In the genomic region with DNA sequence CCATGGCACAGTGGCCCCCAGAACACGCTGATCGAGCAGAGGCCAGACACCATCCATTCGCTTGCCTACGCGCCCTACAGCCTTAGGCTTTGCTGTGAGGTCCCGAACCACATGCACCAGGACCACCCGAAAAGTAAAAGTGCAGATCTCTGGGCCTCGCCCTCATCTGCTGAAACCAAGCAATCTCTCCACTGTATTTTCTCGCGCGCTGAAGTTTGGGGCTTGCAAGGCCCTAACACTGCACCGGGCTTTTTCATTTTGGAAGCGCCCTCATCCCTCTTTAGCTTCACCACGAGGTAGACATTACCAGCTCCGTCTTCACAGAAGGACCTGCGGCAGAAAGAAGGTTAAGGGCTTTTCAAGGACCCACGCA, we compare ENCODE assay signal across 20 cellular contexts. TPM values are rescaled to one million over a fixed set of nuclear protein-coding genes. Genes with fewer than 3 reads are reported as not detected.
DNase-seq lines count a peak whose midpoint lies in the region; ATAC-seq lines count a peak whose summit lies in the region.
"Had no signal": no experiment of that assay in that cellular context is flagged by ENCODE, and none has a peak within 500 bp of the region (broad histone marks: within the 10 kb centered on the region; RNA-seq: fewer than 3 reads in every experiment).

No MANE protein-coding gene starts in this region.

- peak; percentile 32 for DNase-seq in activated T-cell treated with anti-CD3 and anti-CD28 coated beads, Interleukin-2, amount 50 U/mL, for 24 hours
- DNase-seq in activated T-cell treated with anti-CD3 and anti-CD28 coated beads, Interleukin-2, amount 50 U/mL, for 4 hours, result no peak
- DNase-seq in stimulated activated naive B cell treated with anti-CD40 and anti-IgM and Interleukin-4, amounts not matched to agents 10 μg/mL and 1 μg/mL and 100 μg/mL, for 72 hours, result no peak
- DNase-seq in NCI-H1694 treated with DMSO at 0.1 percent for 48 hours (lab: John Stamatoyannopoulos, UW) (no peak), NCI-H748 treated with DMSO at 0.1 percent for 48 hours (lab: John Stamatoyannopoulos, UW) (no peak)
- DNase-seq: activated CD4-positive, CD25-positive, alpha-beta regulatory T cell; CD8-positive, alpha-beta T cell; EL; MM.1S; NCI-H1930; NCI-H446 had no signal

- no peak overlapping the region for H3K27ac Mint-ChIP-seq in activated T-cell treated with anti-CD3 and anti-CD28 coated beads, Interleukin-2, amount 50 U/mL, for 24 hours
- H3K27ac Mint-ChIP-seq in activated naive CD8-positive, alpha-beta T cell, result peak overlapping the region; percentile 8
- H3K27ac Mint-ChIP-seq in stimulated activated naive B cell treated with anti-CD40 and anti-IgM and Interleukin-4, amounts not matched to agents 10 μg/mL and 1 μg/mL and 100 μg/mL, for 72 hours, result peak overlapping the region; percentile 84
- H3K27ac Mint-ChIP-seq: CD8-positive, alpha-beta T cell had no signal

- peak overlapping the region; percentile 57 for H3K4me3 ChIP-seq in iPS-20b (ENCODE audit: low read length)

- H3K9ac ChIP-seq in iPS-20b (ENCODE audit: low read depth, low read length), result no peak overlapping the region

- no peaks in the 10 kb centered on the region for H3K36me3 Mint-ChIP-seq in activated T-cell treated with anti-CD3 and anti-CD28 coated beads, Interleukin-2, amount 50 U/mL, for 24 hours (ENCODE audit: low read depth)
- no peaks in the 10 kb centered on the region for H3K36me3 Mint-ChIP-seq in activated T-cell treated with anti-CD3 and anti-CD28 coated beads, Interleukin-2, amount 50 U/mL, for 4 hours (ENCODE audit: insufficient read depth)
- H3K36me3 Mint-ChIP-seq in activated naive CD8-positive, alpha-beta T cell, result no peaks in the 10 kb centered on the region
- H3K36me3 Mint-ChIP-seq in stimulated activated naive B cell treated with anti-CD40 and anti-IgM and Interleukin-4, amounts not matched to agents 10 μg/mL and 1 μg/mL and 100 μg/mL, for 72 hours, result peaks cover 2 to 6% of the 10 kb centered on the region in 2 donors
- H3K36me3 Mint-ChIP-seq: CD8-positive, alpha-beta T cell; memory B cell had no signal

- no peaks in the 10 kb centered on the region for H3K36me3 ChIP-seq in iPS-20b (ENCODE audit: insufficient read depth, low read depth, low read length)

- H3K9me3 ChIP-seq in iPS-20b (ENCODE audit: insufficient read depth, low read depth, low read length), result peaks cover 23% of the 10 kb centered on the region

- no peaks in the 10 kb centered on the region for H3K9me3 Mint-ChIP-seq in activated T-cell treated with anti-CD3 and anti-CD28 coated beads, Interleukin-2, amount 50 U/mL, for 24 hours
- H3K9me3 Mint-ChIP-seq in activated T-cell treated with anti-CD3 and anti-CD28 coated beads, Interleukin-2, amount 50 U/mL, for 4 hours, result no peaks in the 10 kb centered on the region
- no peaks in the 10 kb centered on the region for H3K9me3 Mint-ChIP-seq in activated naive CD8-positive, alpha-beta T cell (ENCODE audit: low read depth)
- peaks cover 0 to 6% of the 10 kb centered on the region in 2 donors for H3K9me3 Mint-ChIP-seq in stimulated activated naive B cell treated with anti-CD40 and anti-IgM and Interleukin-4, amounts not matched to agents 10 μg/mL and 1 μg/mL and 100 μg/mL, for 72 hours
- H3K9me3 Mint-ChIP-seq: activated naive CD4-positive, alpha-beta T cell treated with anti-CD3 and anti-CD28 coated beads, Interleukin-2, amount 50 U/mL, for 72 hours; CD8-positive, alpha-beta T cell; memory B cell; neural crest cell; T-helper 1 cell treated with Interleukin-12 subunit alpha and Interleukin-12 subunit beta and Interleukin-4 antibody, amounts not matched to agents 30 μg/mL and 1 μg/mL, for 36 hours had no signal

- no peak overlapping the region for H3K27ac ChIP-seq in iPS-20b (ENCODE audit: low read length)

- H3K4me1 Mint-ChIP-seq in activated T-cell treated with anti-CD3 and anti-CD28 coated beads, Interleukin-2, amount 50 U/mL, for 24 hours (ENCODE audit: low read depth), result peaks cover 24% of the 10 kb centered on the region
- peaks cover 5% of the 10 kb centered on the region for H3K4me1 Mint-ChIP-seq in activated T-cell treated with anti-CD3 and anti-CD28 coated beads, Interleukin-2, amount 50 U/mL, for 4 hours (ENCODE audit: low read depth)
- peaks cover 14% of the 10 kb centered on the region for H3K4me1 Mint-ChIP-seq in activated naive CD8-positive, alpha-beta T cell (ENCODE audit: low read depth)
- peaks cover 9 to 11% of the 10 kb centered on the region in 2 donors for H3K4me1 Mint-ChIP-seq in stimulated activated naive B cell treated with anti-CD40 and anti-IgM and Interleukin-4, amounts not matched to agents 10 μg/mL and 1 μg/mL and 100 μg/mL, for 72 hours
- H3K4me1 Mint-ChIP-seq: neural crest cell had no signal

- peaks cover 84% of the 10 kb centered on the region for H3K27me3 Mint-ChIP-seq in activated T-cell treated with anti-CD3 and anti-CD28 coated beads, Interleukin-2, amount 50 U/mL, for 24 hours
- H3K27me3 Mint-ChIP-seq in activated T-cell treated with anti-CD3 and anti-CD28 coated beads, Interleukin-2, amount 50 U/mL, for 4 hours (ENCODE audit: low read depth), result peaks cover 74% of the 10 kb centered on the region
- H3K27me3 Mint-ChIP-seq in activated naive CD8-positive, alpha-beta T cell, result peaks cover 43% of the 10 kb centered on the region
- H3K27me3 Mint-ChIP-seq in stimulated activated naive B cell treated with anti-CD40 and anti-IgM and Interleukin-4, amounts not matched to agents 10 μg/mL and 1 μg/mL and 100 μg/mL, for 72 hours, result peaks cover 50% of the 10 kb centered on the region in 2 donors

- H3K4me1 ChIP-seq in iPS-20b (ENCODE audit: insufficient read depth, low read length), result peaks cover 35% of the 10 kb centered on the region

- peaks cover 94% of the 10 kb centered on the region for H3K27me3 ChIP-seq in iPS-20b (ENCODE audit: insufficient read depth, low read length)

- no peak for ATAC-seq in activated T-cell treated with anti-CD3 and anti-CD28 coated beads, Interleukin-2, amount 50 U/mL, for 4 hours
- ATAC-seq in stimulated activated naive B cell treated with anti-CD40 and anti-IgM and Interleukin-4, amounts not matched to agents 10 μg/mL and 1 μg/mL and 100 μg/mL, for 72 hours (replicated peaks), result no peak
- ATAC-seq in HG02973 (IDR thresholded peaks at IDR 0.05; ENCODE audit: unreplicated experiment), result no peak
- ATAC-seq: CD8-positive, alpha-beta T cell; Right ventricle myocardium inferior had no signal

- H3K4me3 Mint-ChIP-seq in activated T-cell treated with anti-CD3 and anti-CD28 coated beads, Interleukin-2, amount 50 U/mL, for 24 hours, result no peak overlapping the region
- H3K4me3 Mint-ChIP-seq in activated T-cell treated with anti-CD3 and anti-CD28 coated beads, Interleukin-2, amount 50 U/mL, for 4 hours, result no peak overlapping the region
- peak overlapping the region; percentile 57 for H3K4me3 Mint-ChIP-seq in activated naive CD8-positive, alpha-beta T cell
- no peak overlapping the region for H3K4me3 Mint-ChIP-seq in stimulated activated naive B cell treated with anti-CD40 and anti-IgM and Interleukin-4, amounts not matched to agents 10 μg/mL and 1 μg/mL and 100 μg/mL, for 72 hours
- H3K4me3 Mint-ChIP-seq: CD8-positive, alpha-beta T cell; memory B cell; neural crest cell; T-helper 1 cell treated with Interleukin-12 subunit alpha and Interleukin-12 subunit beta and Interleukin-4 antibody, amounts not matched to agents 30 μg/mL and 1 μg/mL, for 36 hours had no signal

RNA-seq across cellular contexts. Expression of gene NKX3-2, which starts 21.2 kb away (rescaled TPM):
- total RNA-seq in activated T-cell treated with anti-CD3 and anti-CD28 coated beads, Interleukin-2, amount 50 U/mL, for 4 hours, result not detected
- total RNA-seq: activated naive CD4-positive, alpha-beta T cell treated with anti-CD3 and anti-CD28 coated beads, Interleukin-2, amount 50 U/mL, for 72 hours; CD8-positive, alpha-beta T cell; Right ventricle myocardium inferior; ureter had no signal

RNA-seq across cellular contexts. Expression of gene RAB28, which starts 39.0 kb away (rescaled TPM):
- total RNA-seq in activated T-cell treated with anti-CD3 and anti-CD28 coated beads, Interleukin-2, amount 50 U/mL, for 4 hours, result 10 to 100 TPM; 14.2 to 14.9 (median 14.2) TPM
